ENCODE assay signal across 1 cellular context in the genomic region with DNA sequence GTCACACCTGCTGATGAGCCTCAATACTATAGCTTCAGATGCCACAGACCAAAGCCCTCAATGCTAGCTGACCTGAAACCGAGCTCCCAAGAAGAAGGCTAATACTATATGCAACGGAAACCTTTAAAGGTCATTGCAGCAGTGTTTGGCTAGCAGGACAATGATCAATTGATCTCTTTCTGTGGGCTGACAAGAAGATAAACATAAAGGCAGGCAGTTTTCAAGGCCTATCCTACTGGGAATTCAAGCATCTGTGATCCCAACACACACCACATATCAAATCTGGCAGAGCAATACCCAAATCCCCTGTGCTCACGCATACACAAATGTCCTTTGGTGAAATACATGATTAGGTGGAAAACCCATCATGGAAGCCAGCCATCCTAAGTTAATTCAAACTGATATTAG.
TF ChIP-seq lines count a peak whose summit lies in the region.

No MANE protein-coding gene starts in this region.

TF ChIP-seq in A549, 52 proteins besides CTCF, POLR2A, EP300 and RAD21:
- TF ChIP-seq SMC3 (IDR thresholded peaks at IDR 0.05) (no peak), CBX2 (IDR thresholded peaks at IDR 0.05; ENCODE audit: borderline replicate concordance, low read depth) (no peak), NR3C1 (IDR thresholded peaks at IDR 0.05) (no peak), CEBPB (IDR thresholded peaks at IDR 0.05) (no peak), SREBF2 (IDR thresholded peaks at IDR 0.05) (no peak), TFCP2L1 (CRISPR knock-in tag; IDR thresholded peaks at IDR 0.05) (no peak), HEYL (CRISPR knock-in tag; IDR thresholded peaks at IDR 0.05) (no peak), KDM5A (IDR thresholded peaks at IDR 0.05) (no peak), PHF8 (IDR thresholded peaks at IDR 0.05; ENCODE audit: borderline replicate concordance, low read depth) (no peak), ZFP36 (IDR thresholded peaks at IDR 0.05; ENCODE audit: borderline replicate concordance, partially characterized antibody) (no peak), BHLHE40 (IDR thresholded peaks at IDR 0.05; ENCODE audit: low read depth, low read length) (no peak)
- TF ChIP-seq, protein P1, sequence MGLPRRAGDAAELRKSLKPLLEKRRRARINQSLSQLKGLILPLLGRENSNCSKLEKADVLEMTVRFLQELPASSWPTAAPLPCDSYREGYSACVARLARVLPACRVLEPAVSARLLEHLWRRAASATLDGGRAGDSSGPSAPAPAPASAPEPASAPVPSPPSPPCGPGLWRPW (IDR thresholded peaks at IDR 0.05): no peak
- TF ChIP-seq, protein P2, sequence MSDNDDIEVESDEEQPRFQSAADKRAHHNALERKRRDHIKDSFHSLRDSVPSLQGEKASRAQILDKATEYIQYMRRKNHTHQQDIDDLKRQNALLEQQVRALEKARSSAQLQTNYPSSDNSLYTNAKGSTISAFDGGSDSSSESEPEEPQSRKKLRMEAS (IDR thresholded peaks at IDR 0.05): no peak
